ENCODE assay signal across 27 cellular contexts in genomic region chr1:164644268-164644667, GRCh38.
DNase-seq lines count a peak whose midpoint lies in the region; ATAC-seq, FAIRE-seq and TF ChIP-seq lines count a peak whose summit lies in the region.
"Had no signal": no experiment of that assay in that cellular context is flagged by ENCODE, and none has a peak within 500 bp of the region (broad histone marks: within the 10 kb centered on the region; RNA-seq: fewer than 3 reads in every experiment).

No MANE protein-coding gene starts in this region.

- H3K27ac ChIP-seq in SJCRH30, result peak overlapping the region; percentile 86
- peak overlapping the region; percentile 58 to 81 (median 76) for H3K27ac ChIP-seq in esophagus muscularis mucosa (replicated peaks in 1 of 4)
- peak overlapping the region in 3 of 4 donors; percentile 19 to 64 (median 37) for H3K27ac ChIP-seq in pancreas
- peak overlapping the region; percentile 83 to 89 for H3K27ac ChIP-seq in uterus
- no peak overlapping the region for H3K27ac ChIP-seq in CD4-positive, alpha-beta T cell (ENCODE audit: low read depth, low read length)
- H3K27ac ChIP-seq: foreskin keratinocyte, lower lobe of right lung, tibial artery had no signal

- H3K9me3 Mint-ChIP-seq in CD4-positive, alpha-beta T cell, result no peaks in the 10 kb centered on the region
- H3K9me3 Mint-ChIP-seq: activated naive CD8-positive, alpha-beta T cell treated with anti-CD3 and anti-CD28 coated beads, Interleukin-2, amount 50 U/mL, for 24 hours; activated T-cell treated with anti-CD3 and anti-CD28 coated beads, Interleukin-2, amount 50 U/mL, for 24 hours; central memory CD8-positive, alpha-beta T cell; dendritic cell treated with granulocyte-macrophage colony-stimulating factor and Interleukin-4, amounts not matched to agents 40 ng/mL and 50 ng/mL, for 4 days; natural killer cell treated with Interleukin-12 subunit alpha and Interleukin-12 subunit beta and Interleukin-15 and Interleukin-18, amount 100 ng/mL, for 72 hours; stimulated activated naive CD8-positive, alpha-beta T cell treated with anti-CD3 and anti-CD28 coated beads, Interleukin-15, Interleukin-2, amounts not matched to agents 100 ng/mL and 50 ng/mL, for 24 hours had no signal

- CTCF ChIA-PET in CD4-positive, alpha-beta T cell (lab: Charles Lee), result no interaction called here

- WGBS in esophagus muscularis mucosa, result 65% methylated on average over 3 of the region's 3 CpGs
- WGBS in pancreas, 2 donors, result 72 to 73% methylated on average over 3 of the region's 3 CpGs

- FAIRE-seq in pancreas (lab: Jason Lieb, UNC), result no peak
- FAIRE-seq: TTC549 had no signal

- no peak overlapping the region for H3K27ac Mint-ChIP-seq in CD4-positive, alpha-beta T cell
- H3K27ac Mint-ChIP-seq: activated naive CD8-positive, alpha-beta T cell treated with anti-CD3 and anti-CD28 coated beads, Interleukin-2, amount 50 U/mL, for 24 hours; activated T-cell treated with anti-CD3 and anti-CD28 coated beads, Interleukin-2, amount 50 U/mL, for 24 hours; CD14-positive monocyte; dendritic cell treated with granulocyte-macrophage colony-stimulating factor and Interleukin-4, amounts not matched to agents 40 ng/mL and 50 ng/mL, for 4 days; natural killer cell treated with Interleukin-12 subunit alpha and Interleukin-12 subunit beta and Interleukin-15 and Interleukin-18, amount 100 ng/mL, for 72 hours; stimulated activated naive CD8-positive, alpha-beta T cell treated with anti-CD3 and anti-CD28 coated beads, Interleukin-15, Interleukin-2, amounts not matched to agents 100 ng/mL and 50 ng/mL, for 24 hours had no signal

- H3K4me1 ChIP-seq in SJCRH30 (peaks cover 49% of the 10 kb centered on the region), esophagus muscularis mucosa (peaks cover 56 to 96% (median 96%) of the 10 kb centered on the region in 4 donors), pancreas (peaks cover 54 to 67% (median 58%) of the 10 kb centered on the region in 3 donors), uterus (peaks cover 17 to 32% of the 10 kb centered on the region in 2 donors)

- no peak for ATAC-seq in pancreas
- no peak for ATAC-seq in CD4-positive, alpha-beta T cell (ENCODE audit: poor library complexity)
- ATAC-seq: activated naive CD8-positive, alpha-beta T cell treated with anti-CD3 and anti-CD28 coated beads, Interleukin-2, amount 50 U/mL, for 24 hours; esophagus mucosa; lower lobe of right lung; natural killer cell treated with Interleukin-12 subunit alpha and Interleukin-12 subunit beta and Interleukin-15 and Interleukin-18, amount 100 ng/mL, for 72 hours had no signal

- POLR2A ChIA-PET in CD4-positive, alpha-beta T cell (lab: Charles Lee), result no interaction called here

- H3K4me3 Mint-ChIP-seq in CD4-positive, alpha-beta T cell, result no peak overlapping the region
- H3K4me3 Mint-ChIP-seq: activated naive CD8-positive, alpha-beta T cell treated with anti-CD3 and anti-CD28 coated beads, Interleukin-2, amount 50 U/mL, for 24 hours; activated T-cell treated with anti-CD3 and anti-CD28 coated beads, Interleukin-2, amount 50 U/mL, for 24 hours; CD14-positive monocyte; central memory CD8-positive, alpha-beta T cell; dendritic cell treated with granulocyte-macrophage colony-stimulating factor and Interleukin-4, amounts not matched to agents 40 ng/mL and 50 ng/mL, for 4 days; natural killer cell treated with Interleukin-12 subunit alpha and Interleukin-12 subunit beta and Interleukin-15 and Interleukin-18, amount 100 ng/mL, for 72 hours; stimulated activated naive CD8-positive, alpha-beta T cell treated with anti-CD3 and anti-CD28 coated beads, Interleukin-15, Interleukin-2, amounts not matched to agents 100 ng/mL and 50 ng/mL, for 24 hours had no signal

- H3K4me3 ChIP-seq in SJCRH30, result peak overlapping the region; percentile 26
- no peak overlapping the region for H3K4me3 ChIP-seq in esophagus muscularis mucosa
- H3K4me3 ChIP-seq in pancreas, result no peak overlapping the region
- no peak overlapping the region for H3K4me3 ChIP-seq in uterus
- H3K4me3 ChIP-seq: lower lobe of right lung, tibial artery had no signal

- H3K36me3 ChIP-seq in SJCRH30, result peaks cover 4% of the 10 kb centered on the region; the same call in 1 of the 2 replicates
- H3K36me3 ChIP-seq in esophagus muscularis mucosa, result no peaks in the 10 kb centered on the region
- no peaks in the 10 kb centered on the region for H3K36me3 ChIP-seq in pancreas
- H3K36me3 ChIP-seq in uterus, result no peaks in the 10 kb centered on the region
- H3K36me3 ChIP-seq: tibial artery had no signal

- no peak for TF ChIP-seq EP300 in esophagus muscularis mucosa (IDR thresholded peaks at IDR 0.05)

- no peaks in the 10 kb centered on the region for H3K9me3 ChIP-seq in SJCRH30 (replicated peaks)
- H3K9me3 ChIP-seq in esophagus muscularis mucosa, result no peaks in the 10 kb centered on the region
- no peaks in the 10 kb centered on the region for H3K9me3 ChIP-seq in pancreas
- no peaks in the 10 kb centered on the region for H3K9me3 ChIP-seq in uterus
- no peaks in the 10 kb centered on the region for H3K9me3 ChIP-seq in CD4-positive, alpha-beta T cell (ENCODE audit: control insufficient read depth, low read length)
- H3K9me3 ChIP-seq: lower lobe of right lung, tibial artery had no signal

- H3K27me3 ChIP-seq in SJCRH30 (no peaks in the 10 kb centered on the region), esophagus muscularis mucosa (no peaks in the 10 kb centered on the region), pancreas (no peaks in the 10 kb centered on the region), uterus (no peaks in the 10 kb centered on the region)
- H3K27me3 ChIP-seq in CD4-positive, alpha-beta T cell (ENCODE audit: control insufficient read depth, insufficient read depth, low read length), result no peaks in the 10 kb centered on the region
- H3K27me3 ChIP-seq: foreskin keratinocyte, tibial artery had no signal

- H3K36me3 Mint-ChIP-seq in CD4-positive, alpha-beta T cell (ENCODE audit: low read depth), result no peaks in the 10 kb centered on the region
- H3K36me3 Mint-ChIP-seq: CD14-positive monocyte; natural killer cell treated with Interleukin-12 subunit alpha and Interleukin-12 subunit beta and Interleukin-15 and Interleukin-18, amount 100 ng/mL, for 72 hours had no signal

- no peak for DNase-seq in SJCRH30
- no peak for DNase-seq in esophagus muscularis mucosa (ENCODE audit: extremely low spot score)
- no peak for DNase-seq in pancreas
- DNase-seq in uterus, result no peak
- DNase-seq in CD4-positive, alpha-beta T cell, result no peak
- DNase-seq in NCI-H524 treated with DMSO at 0.1 percent for 48 hours (lab: John Stamatoyannopoulos, UW), result no peak
- DNase-seq in SIG-M5 (lab: John Stamatoyannopoulos, UW), result no peak
- DNase-seq: activated CD4-positive, alpha-beta T cell treated with anti-CD3 and anti-CD28 coated beads, Interleukin-2, amount 50 U/mL, for 1 hour; activated CD4-positive, CD25-positive, alpha-beta regulatory T cell; activated effector memory CD4-positive, alpha-beta T cell treated with anti-CD3 and anti-CD28 coated beads, Interleukin-2, amount 50 U/mL, for 16 hours; activated naive CD8-positive, alpha-beta T cell treated with anti-CD3 and anti-CD28 coated beads, Interleukin-2, amount 50 U/mL, for 24 hours; activated T-cell treated with anti-CD3 and anti-CD28 coated beads, Interleukin-2, amount 50 U/mL, for 24 hours; DMS79 treated with DMSO at 0.1 percent for 48 hours; GDM1; lower lobe of right lung; NCI-H1048; NCI-H82; stimulated activated CD4-positive, alpha-beta T cell treated with anti-CD3 and anti-CD28 coated beads, Interleukin-2, amount 100 ng/mL, for 24 hours; tibial artery had no signal

- no peaks in the 10 kb centered on the region for H3K27me3 Mint-ChIP-seq in CD4-positive, alpha-beta T cell
- H3K27me3 Mint-ChIP-seq: activated naive CD8-positive, alpha-beta T cell treated with anti-CD3 and anti-CD28 coated beads, Interleukin-2, amount 50 U/mL, for 24 hours; activated T-cell treated with anti-CD3 and anti-CD28 coated beads, Interleukin-2, amount 50 U/mL, for 24 hours; central memory CD8-positive, alpha-beta T cell; dendritic cell treated with granulocyte-macrophage colony-stimulating factor and Interleukin-4, amounts not matched to agents 40 ng/mL and 50 ng/mL, for 4 days; stimulated activated naive CD8-positive, alpha-beta T cell treated with anti-CD3 and anti-CD28 coated beads, Interleukin-15, Interleukin-2, amounts not matched to agents 100 ng/mL and 50 ng/mL, for 24 hours had no signal

- TF ChIP-seq POLR2A in esophagus muscularis mucosa (IDR thresholded peaks at IDR 0.05; ENCODE audit: low read depth) (no peak), uterus (IDR thresholded peaks at IDR 0.05) (no peak)

- H3K4me1 Mint-ChIP-seq in CD4-positive, alpha-beta T cell (ENCODE audit: low read depth), result no peaks in the 10 kb centered on the region
- H3K4me1 Mint-ChIP-seq: activated naive CD8-positive, alpha-beta T cell treated with anti-CD3 and anti-CD28 coated beads, Interleukin-2, amount 50 U/mL, for 24 hours; CD14-positive monocyte; central memory CD8-positive, alpha-beta T cell had no signal

- intact Hi-C loops in esophagus muscularis mucosa (cut with DNase I), result loop anchor here (5.0 kb wide), 1 partner anchor 58 kb away; no protein-coding TSS in a partner anchor
- intact Hi-C loops in pancreas (cut with DNase I), result no loop called here
- intact Hi-C loops in uterus (cut with DNase I; ENCODE audit: low total_unique reads), result no loop called here
- intact Hi-C loops in CD4-positive, alpha-beta T cell (cut with DNase I, micrococcal nuclease), result no loop called here

- TF ChIP-seq CTCF in esophagus muscularis mucosa (IDR thresholded peaks at IDR 0.05), result no peak
- no peak for TF ChIP-seq CTCF in pancreas (IDR thresholded peaks at IDR 0.05)
- TF ChIP-seq CTCF in uterus (IDR thresholded peaks at IDR 0.05), result no peak
- TF ChIP-seq CTCF in CD4-positive, alpha-beta T cell (IDR thresholded peaks at IDR 0.05), result no peak
